In the genomic region with DNA sequence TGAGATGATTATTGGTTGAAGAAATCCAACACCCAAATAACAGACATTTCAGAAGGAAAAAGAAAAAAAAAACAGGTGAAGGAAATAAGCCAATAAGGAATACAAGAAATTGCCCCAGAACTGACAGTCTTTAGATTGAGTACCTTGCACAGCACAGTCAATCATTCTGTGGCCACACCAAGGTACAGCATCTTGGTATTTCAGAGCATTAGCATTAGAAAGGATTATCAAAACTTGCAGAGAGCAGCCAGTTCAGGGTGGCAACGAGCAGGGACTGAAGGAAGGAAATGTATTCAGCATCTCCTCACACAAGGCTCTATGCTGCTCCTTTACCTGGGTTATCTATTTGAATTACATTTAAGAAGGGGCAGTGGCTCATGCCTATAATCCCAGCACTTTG, we compare ENCODE assay signal across 1 cellular context.
TF ChIP-seq lines count a peak whose summit lies in the region.

No MANE protein-coding gene starts in this region.

TF ChIP-seq in SK-N-SH, 30 proteins besides CTCF, POLR2A, EP300 and RAD21 (continued from another document):
- TF ChIP-seq MAX (IDR thresholded peaks at IDR 0.05; ENCODE audit: low read depth), result no peak
